Comparison of ENCODE assay signal across 1 cellular context in genomic region chr15:94000603-94001002, GRCh38.
TF ChIP-seq lines count a peak whose summit lies in the region.

No MANE protein-coding gene starts in this region.

TF ChIP-seq in H1, 55 proteins besides CTCF, POLR2A, EP300 and RAD21 (continued from another document):
- TF ChIP-seq, protein P1, sequence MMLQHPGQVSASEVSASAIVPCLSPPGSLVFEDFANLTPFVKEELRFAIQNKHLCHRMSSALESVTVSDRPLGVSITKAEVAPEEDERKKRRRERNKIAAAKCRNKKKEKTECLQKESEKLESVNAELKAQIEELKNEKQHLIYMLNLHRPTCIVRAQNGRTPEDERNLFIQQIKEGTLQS (IDR thresholded peaks at IDR 0.05; ENCODE audit: insufficient read depth, low read depth, low read length) = no peak
- TF ChIP-seq POU5F1 (IDR thresholded peaks at IDR 0.05; ENCODE audit: low read depth, low read length) (no peak), TBP (IDR thresholded peaks at IDR 0.05; ENCODE audit: low read depth, low read length) (no peak), ZNF274 (IDR thresholded peaks at IDR 0.05; ENCODE audit: borderline replicate concordance, extremely low read depth, low read length) (no peak), TAF7 (optimal IDR thresholded peaks at IDR 0.05; ENCODE audit: borderline replicate concordance, low read depth, low read length) (no peak), CBX5 (IDR thresholded peaks at IDR 0.05; ENCODE audit: low read depth, low read length) (no peak), YY1 (IDR thresholded peaks at IDR 0.05; ENCODE audit: low read depth, low read length) (no peak), PHF8 (conservative IDR thresholded peaks at IDR 0.05; ENCODE audit: low read depth, low read length) (no peak), E2F6 (IDR thresholded peaks at IDR 0.05) (no peak)
